1 cellular context compared by ENCODE assay signal in the genomic region with DNA sequence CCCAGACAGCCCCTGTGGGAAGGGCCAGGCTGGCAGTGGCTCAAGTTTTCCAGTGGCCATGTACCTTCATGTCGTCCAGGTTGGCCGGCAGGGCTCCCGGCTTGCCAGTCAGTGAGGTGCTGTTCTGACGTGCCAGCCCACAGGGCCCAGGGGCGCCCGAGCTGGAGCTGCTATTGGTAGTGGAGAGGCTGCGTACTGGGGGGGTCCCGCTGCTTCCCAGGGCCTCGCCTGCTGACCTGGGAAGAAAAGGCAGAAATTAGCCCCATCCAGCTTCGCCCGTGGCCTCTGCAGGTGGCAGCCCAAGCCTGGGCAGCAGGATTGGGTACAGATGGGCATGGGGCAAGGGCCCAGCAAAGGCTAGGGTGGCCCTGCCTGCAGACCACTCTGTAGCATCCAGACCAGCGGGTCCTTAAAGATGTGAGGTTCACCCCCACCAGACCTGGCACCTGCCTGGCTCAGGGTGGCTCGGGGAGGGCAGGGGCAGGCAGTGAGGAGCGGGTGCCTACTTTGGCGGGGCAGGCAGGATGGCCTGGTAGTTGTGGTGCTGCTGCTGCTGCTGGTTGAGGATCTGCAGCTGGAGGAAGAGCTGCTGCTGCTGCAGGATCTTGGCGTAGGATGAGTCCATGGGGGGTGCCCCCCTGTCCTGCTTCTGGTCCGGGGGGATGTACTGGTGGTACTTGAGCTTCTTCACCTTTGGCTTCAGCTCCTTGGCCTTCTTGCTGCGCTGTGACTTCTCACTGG.
TF ChIP-seq lines count a peak whose summit lies in the region.

No MANE protein-coding gene starts in this region.

TF ChIP-seq in HEK293, 187 proteins besides CTCF, POLR2A, EP300 and RAD21:
- TF ChIP-seq, protein P1, sequence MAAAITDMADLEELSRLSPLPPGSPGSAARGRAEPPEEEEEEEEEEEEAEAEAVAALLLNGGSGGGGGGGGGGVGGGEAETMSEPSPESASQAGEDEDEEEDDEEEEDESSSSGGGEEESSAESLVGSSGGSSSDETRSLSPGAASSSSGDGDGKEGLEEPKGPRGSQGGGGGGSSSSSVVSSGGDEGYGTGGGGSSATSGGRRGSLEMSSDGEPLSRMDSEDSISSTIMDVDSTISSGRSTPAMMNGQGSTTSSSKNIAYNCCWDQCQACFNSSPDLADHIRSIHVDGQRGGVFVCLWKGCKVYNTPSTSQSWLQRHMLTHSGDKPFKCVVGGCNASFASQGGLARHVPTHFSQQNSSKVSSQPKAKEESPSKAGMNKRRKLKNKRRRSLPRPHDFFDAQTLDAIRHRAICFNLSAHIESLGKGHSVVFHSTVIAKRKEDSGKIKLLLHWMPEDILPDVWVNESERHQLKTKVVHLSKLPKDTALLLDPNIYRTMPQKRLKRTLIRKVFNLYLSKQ (tag by site-specific recombination; IDR thresholded peaks at IDR 0.05; ENCODE audit: borderline replicate concordance), result no peak
- no peak for TF ChIP-seq SP7 (tag by site-specific recombination; IDR thresholded peaks at IDR 0.05)
- TF ChIP-seq ZNF302 (tag by site-specific recombination; IDR thresholded peaks at IDR 0.05; ENCODE audit: low read depth), result no peak
- TF ChIP-seq HIC1 (tag by site-specific recombination; IDR thresholded peaks at IDR 0.05), result peak; percentile 34; the same call in 1 of the 2 replicates
- no peak for TF ChIP-seq ZBTB8A (tag by site-specific recombination; IDR thresholded peaks at IDR 0.05)
- peak; percentile 41; the same call in 1 of the 2 replicates for TF ChIP-seq GLIS2 (tag by site-specific recombination; IDR thresholded peaks at IDR 0.05)
- TF ChIP-seq ZNF777 (tag by site-specific recombination; IDR thresholded peaks at IDR 0.05; ENCODE audit: borderline replicate concordance), result no peak
- peak; percentile 71 for TF ChIP-seq GLIS1 (tag by site-specific recombination; IDR thresholded peaks at IDR 0.05)
